In genomic region chr22:32991353-32992115, GRCh38 we compare ENCODE assay signal across 11 cellular contexts.
DNase-seq lines count a peak whose midpoint lies in the region; ATAC-seq and TF ChIP-seq lines count a peak whose summit lies in the region.
"Had no signal": no experiment of that assay in that cellular context is flagged by ENCODE, and none has a peak within 500 bp of the region (broad histone marks: within the 10 kb centered on the region; RNA-seq: fewer than 3 reads in every experiment).

No MANE protein-coding gene starts in this region.

- TF ChIP-seq CTCF in tibial artery (IDR thresholded peaks at IDR 0.05) (no peak), hepatocyte (IDR thresholded peaks at IDR 0.05; ENCODE audit: poor library complexity) (no peak)

- no peaks in the 10 kb centered on the region for H3K9me2 ChIP-seq in hepatocyte (replicated peaks; ENCODE audit: insufficient read depth)

- H3K27me3 ChIP-seq in tibial artery: no peaks in the 10 kb centered on the region
- H3K27me3 ChIP-seq in hepatocyte: no peaks in the 10 kb centered on the region
- H3K27me3 ChIP-seq: uterus had no signal

- no peaks in the 10 kb centered on the region for H4K20me1 ChIP-seq in hepatocyte (ENCODE audit: insufficient read depth, poor library complexity, severe bottlenecking)

- H3K4me2 ChIP-seq in hepatocyte: no peak overlapping the region

- peak; percentile 79 for DNase-seq in NCI-H1105 (lab: John Stamatoyannopoulos, UW)
- DNase-seq in SK-N-DZ (ENCODE audit: low spot score): peak; percentile 54
- peak; percentile 55 for DNase-seq in left cardiac atrium
- peak; percentile 78 to 79 for DNase-seq in tibial artery
- DNase-seq in SIG-M5 (lab: John Stamatoyannopoulos, UW): no peak
- DNase-seq in hepatocyte (ENCODE audit: low spot score): no peak
- DNase-seq: activated CD4-positive, alpha-beta T cell treated with anti-CD3 and anti-CD28 coated beads for 1 hour; activated effector memory CD4-positive, alpha-beta T cell treated with Interleukin-2 at 50 U/mL for 16 hours; NCI-H2029 had no signal

- H3K4me3 ChIP-seq in tibial artery: no peak overlapping the region
- H3K4me3 ChIP-seq in hepatocyte: no peak overlapping the region
- H3K4me3 ChIP-seq: uterus had no signal

- WGBS in hepatocyte (ENCODE audit: low lambda C conversion rate, missing lambda C conversion rate): 70% methylated on average over 12 of the region's 12 CpGs

- ATAC-seq in left cardiac atrium (peak; percentile 50 to 56), HG02678 (IDR thresholded peaks at IDR 0.05; ENCODE audit: unreplicated experiment) (no peak)

- H3K79me2 ChIP-seq in hepatocyte: no peaks in the 10 kb centered on the region

- H3K4me1 ChIP-seq in tibial artery (no peaks in the 10 kb centered on the region), hepatocyte (ENCODE audit: insufficient read depth) (peaks cover 20% of the 10 kb centered on the region)
- H3K4me1 ChIP-seq: uterus had no signal

- H3K36me3 ChIP-seq in tibial artery: no peaks in the 10 kb centered on the region
- no peaks in the 10 kb centered on the region for H3K36me3 ChIP-seq in hepatocyte (replicated peaks; ENCODE audit: insufficient read depth, low read depth)
- H3K36me3 ChIP-seq: uterus had no signal

- H3K27ac ChIP-seq in tibial artery: no peak overlapping the region
- H3K27ac ChIP-seq in hepatocyte: no peak overlapping the region
- H3K27ac ChIP-seq: uterus had no signal

- H3K9me3 ChIP-seq in tibial artery (no peaks in the 10 kb centered on the region), hepatocyte (ENCODE audit: low read depth) (no peaks in the 10 kb centered on the region)
- H3K9me3 ChIP-seq: uterus had no signal

- H2AFZ ChIP-seq in hepatocyte: no peak overlapping the region

- intact Hi-C loops in left cardiac atrium (cut with DNase I) (no loop called here), tibial artery (cut with DNase I; ENCODE audit: low total_unique reads) (no loop called here)

Comparison
In these comparisons a context has a peak if more than half of its experiments do, and no peak if none do; other contexts are left out.
1. DNase-seq: peak in NCI-H1105 (single experiment), SK-N-DZ (single experiment), left cardiac atrium (single experiment) and tibial artery (2 of 2); none in SIG-M5 (single experiment) and hepatocyte (single experiment).